ENCODE assay signal across 11 cellular contexts in the genomic region with DNA sequence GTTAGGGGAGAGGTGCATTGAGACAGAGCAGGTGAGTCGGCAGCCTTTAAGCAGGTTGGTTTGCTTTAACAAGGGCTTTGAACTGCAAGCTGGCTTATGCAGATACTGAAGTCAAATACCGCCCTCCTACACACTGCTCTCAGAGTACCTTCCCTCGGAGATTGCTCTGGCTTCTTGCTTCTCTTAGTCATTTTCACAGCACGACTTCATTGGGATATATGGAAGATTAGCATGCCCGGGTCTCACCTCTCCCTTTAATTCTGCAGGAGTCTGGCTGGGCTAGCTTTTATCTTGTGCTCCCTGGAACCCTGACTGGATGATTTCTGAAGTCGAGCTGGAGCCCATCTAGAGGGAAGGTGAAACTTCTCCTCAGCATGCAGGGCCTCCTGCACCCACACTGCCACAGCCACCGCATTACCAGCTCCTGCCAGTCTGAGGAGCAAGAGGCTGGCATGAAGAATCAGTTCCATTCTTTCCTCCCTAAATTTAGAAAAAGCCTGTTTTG.
DNase-seq lines count a peak whose midpoint lies in the region; ATAC-seq and TF ChIP-seq lines count a peak whose summit lies in the region.
"Had no signal": no experiment of that assay in that cellular context is flagged by ENCODE, and none has a peak within 500 bp of the region (broad histone marks: within the 10 kb centered on the region; RNA-seq: fewer than 3 reads in every experiment).

No MANE protein-coding gene starts in this region.

- H3K4me3 Mint-ChIP-seq in activated T-cell treated with anti-CD3 and anti-CD28 coated beads, Interleukin-2, amount 50 U/mL, for 72 hours: peak overlapping the region; percentile 52 to 70
- H3K4me3 Mint-ChIP-seq in activated T-helper 2 cell treated with anti-CD3 and anti-CD28 coated beads, Interferon-gamma antibody, Interleukin-2, Interleukin-4, amounts not matched to agents 10 μg/mL and 5 μg/mL and 100 μg/mL, durations not matched to agents 14 hours and 24 hours and 36 hours (ENCODE audit: low read depth): no peak overlapping the region
- H3K4me3 Mint-ChIP-seq: central memory CD8-positive, alpha-beta T cell; T-helper 1 cell treated with Interleukin-12 subunit alpha and Interleukin-12 subunit beta and Interleukin-4 antibody, amounts not matched to agents 30 μg/mL and 1 μg/mL, for 36 hours had no signal

- no peaks in the 10 kb centered on the region for H3K36me3 ChIP-seq in MM.1S (replicated peaks; ENCODE audit: insufficient read depth, low read length)

- H3K27me3 ChIP-seq in MM.1S (replicated peaks; ENCODE audit: insufficient read depth, low read length): no peaks in the 10 kb centered on the region

- peak; percentile 19 for TF ChIP-seq CTCF in MM.1S (IDR thresholded peaks at IDR 0.05; ENCODE audit: low read length)

- peak; percentile 2 for DNase-seq in NCI-H1694 treated with DMSO at 0.1 percent for 48 hours (lab: John Stamatoyannopoulos, UW)
- no peak for DNase-seq in NCI-H1694 (lab: John Stamatoyannopoulos, UW)
- no peak for DNase-seq in MM.1S
- DNase-seq in activated T-cell treated with anti-CD3 and anti-CD28 coated beads, Interleukin-2, amount 50 U/mL, for 72 hours: peak; percentile 31 to 46
- peak in 36 of 56 donors; percentile 2 to 70 (median 28) for DNase-seq in nucleus accumbens (lab: John Stamatoyannopoulos, UW)
- DNase-seq in activated T-helper 2 cell treated with anti-CD3 and anti-CD28 coated beads, Interferon-gamma antibody, Interleukin-2, Interleukin-4, amounts not matched to agents 10 μg/mL and 5 μg/mL and 100 μg/mL, durations not matched to agents 14 hours and 24 hours and 36 hours (ENCODE audit: low spot score): no peak
- DNase-seq: AML-193 had no signal

- no peaks in the 10 kb centered on the region for H3K9me3 ChIP-seq in MM.1S (replicated peaks; ENCODE audit: insufficient read depth, low read length)

- no peaks in the 10 kb centered on the region for H3K9me2 ChIP-seq in MM.1S (replicated peaks; ENCODE audit: insufficient read depth, low read length)

- no peaks in the 10 kb centered on the region for H4K20me1 ChIP-seq in MM.1S (ENCODE audit: insufficient read depth, low read length)

- no peaks in the 10 kb centered on the region for H3K9me3 Mint-ChIP-seq in activated T-cell treated with anti-CD3 and anti-CD28 coated beads, Interleukin-2, amount 50 U/mL, for 72 hours
- no peaks in the 10 kb centered on the region for H3K9me3 Mint-ChIP-seq in activated T-helper 2 cell treated with anti-CD3 and anti-CD28 coated beads, Interferon-gamma antibody, Interleukin-2, Interleukin-4, amounts not matched to agents 10 μg/mL and 5 μg/mL and 100 μg/mL, durations not matched to agents 14 hours and 24 hours and 36 hours
- H3K9me3 Mint-ChIP-seq: central memory CD8-positive, alpha-beta T cell; T-helper 1 cell treated with Interleukin-12 subunit alpha and Interleukin-12 subunit beta and Interleukin-4 antibody, amounts not matched to agents 30 μg/mL and 1 μg/mL, for 36 hours had no signal

- H3K27ac Mint-ChIP-seq in activated T-cell treated with anti-CD3 and anti-CD28 coated beads, Interleukin-2, amount 50 U/mL, for 72 hours: no peak overlapping the region
- no peak overlapping the region for H3K27ac Mint-ChIP-seq in activated T-helper 2 cell treated with anti-CD3 and anti-CD28 coated beads, Interferon-gamma antibody, Interleukin-2, Interleukin-4, amounts not matched to agents 10 μg/mL and 5 μg/mL and 100 μg/mL, durations not matched to agents 14 hours and 24 hours and 36 hours
- H3K27ac Mint-ChIP-seq: T-helper 1 cell treated with Interleukin-12 subunit alpha and Interleukin-12 subunit beta and Interleukin-4 antibody, amounts not matched to agents 30 μg/mL and 1 μg/mL, for 36 hours had no signal

- H3K4me1 Mint-ChIP-seq in activated T-cell treated with anti-CD3 and anti-CD28 coated beads, Interleukin-2, amount 50 U/mL, for 72 hours (ENCODE audit: low read depth): peaks cover 30% of the 10 kb centered on the region
- H3K4me1 Mint-ChIP-seq in activated T-helper 2 cell treated with anti-CD3 and anti-CD28 coated beads, Interferon-gamma antibody, Interleukin-2, Interleukin-4, amounts not matched to agents 10 μg/mL and 5 μg/mL and 100 μg/mL, durations not matched to agents 14 hours and 24 hours and 36 hours (ENCODE audit: low read depth): peaks cover 5% of the 10 kb centered on the region

- H3K4me1 ChIP-seq in MM.1S (ENCODE audit: low read length): no peaks in the 10 kb centered on the region

- no peak overlapping the region for H3K9ac ChIP-seq in MM.1S (ENCODE audit: low read length)

- H3F3A ChIP-seq in MM.1S (ENCODE audit: insufficient read depth, low read length): no peaks in the 10 kb centered on the region

- no peaks in the 10 kb centered on the region for H3K36me3 Mint-ChIP-seq in activated T-cell treated with anti-CD3 and anti-CD28 coated beads, Interleukin-2, amount 50 U/mL, for 72 hours (ENCODE audit: insufficient read depth in 2 of 2)
- no peaks in the 10 kb centered on the region for H3K36me3 Mint-ChIP-seq in activated T-helper 2 cell treated with anti-CD3 and anti-CD28 coated beads, Interferon-gamma antibody, Interleukin-2, Interleukin-4, amounts not matched to agents 10 μg/mL and 5 μg/mL and 100 μg/mL, durations not matched to agents 14 hours and 24 hours and 36 hours (ENCODE audit: low read depth)

- no peak overlapping the region for H3K4me2 ChIP-seq in MM.1S (ENCODE audit: low read depth, low read length)

- intact Hi-C loops in activated T-helper 2 cell treated with anti-CD3 and anti-CD28 coated beads, Interferon-gamma antibody, Interleukin-2, Interleukin-4, amounts not matched to agents 10 μg/mL and 5 μg/mL and 100 μg/mL, durations not matched to agents 14 hours and 24 hours and 36 hours (cut with micrococcal nuclease): no loop called here

- no peaks in the 10 kb centered on the region for H3K79me2 ChIP-seq in MM.1S (ENCODE audit: low read length)

- no peak overlapping the region for H3K4me3 ChIP-seq in MM.1S (ENCODE audit: low read length)

- H3K27ac ChIP-seq in MM.1S (ENCODE audit: low read length): no peak overlapping the region

- H3K27me3 Mint-ChIP-seq in activated T-cell treated with anti-CD3 and anti-CD28 coated beads, Interleukin-2, amount 50 U/mL, for 72 hours (ENCODE audit: low read depth): no peaks in the 10 kb centered on the region
- H3K27me3 Mint-ChIP-seq in activated T-helper 2 cell treated with anti-CD3 and anti-CD28 coated beads, Interferon-gamma antibody, Interleukin-2, Interleukin-4, amounts not matched to agents 10 μg/mL and 5 μg/mL and 100 μg/mL, durations not matched to agents 14 hours and 24 hours and 36 hours (ENCODE audit: low read depth): peaks cover 9% of the 10 kb centered on the region
- H3K27me3 Mint-ChIP-seq: central memory CD8-positive, alpha-beta T cell had no signal

- peak; percentile 79 to 80 for ATAC-seq in activated T-cell treated with anti-CD3 and anti-CD28 coated beads, Interleukin-2, amount 50 U/mL, for 72 hours (replicated peaks in 1 of 2)
- no peak for ATAC-seq in HG03565 (IDR thresholded peaks at IDR 0.05; ENCODE audit: unreplicated experiment)
- ATAC-seq in HG03442 (IDR thresholded peaks at IDR 0.05; ENCODE audit: unreplicated experiment): no peak

- no peak overlapping the region for H2AFZ ChIP-seq in MM.1S (ENCODE audit: low read length)

Comparison
In these comparisons a context has a peak if more than half of its experiments do, and no peak if none do; other contexts are left out.
1. DNase-seq: peak in NCI-H1694 treated with DMSO at 0.1 percent for 48 hours (single experiment), activated T-cell treated with anti-CD3 and anti-CD28 coated beads, Interleukin-2, amount 50 U/mL, for 72 hours (2 of 2) and nucleus accumbens (36 of 56); none in NCI-H1694 (single experiment), MM.1S (single experiment) and activated T-helper 2 cell treated with anti-CD3 and anti-CD28 coated beads, Interferon-gamma antibody, Interleukin-2, Interleukin-4, amounts not matched to agents 10 μg/mL and 5 μg/mL and 100 μg/mL, durations not matched to agents 14 hours and 24 hours and 36 hours (single experiment).
2. ATAC-seq: peak in activated T-cell treated with anti-CD3 and anti-CD28 coated beads, Interleukin-2, amount 50 U/mL, for 72 hours (2 of 2); none in HG03565 (single experiment) and HG03442 (single experiment).